ENCODE assay signal across 8 cellular contexts in the genomic region with DNA sequence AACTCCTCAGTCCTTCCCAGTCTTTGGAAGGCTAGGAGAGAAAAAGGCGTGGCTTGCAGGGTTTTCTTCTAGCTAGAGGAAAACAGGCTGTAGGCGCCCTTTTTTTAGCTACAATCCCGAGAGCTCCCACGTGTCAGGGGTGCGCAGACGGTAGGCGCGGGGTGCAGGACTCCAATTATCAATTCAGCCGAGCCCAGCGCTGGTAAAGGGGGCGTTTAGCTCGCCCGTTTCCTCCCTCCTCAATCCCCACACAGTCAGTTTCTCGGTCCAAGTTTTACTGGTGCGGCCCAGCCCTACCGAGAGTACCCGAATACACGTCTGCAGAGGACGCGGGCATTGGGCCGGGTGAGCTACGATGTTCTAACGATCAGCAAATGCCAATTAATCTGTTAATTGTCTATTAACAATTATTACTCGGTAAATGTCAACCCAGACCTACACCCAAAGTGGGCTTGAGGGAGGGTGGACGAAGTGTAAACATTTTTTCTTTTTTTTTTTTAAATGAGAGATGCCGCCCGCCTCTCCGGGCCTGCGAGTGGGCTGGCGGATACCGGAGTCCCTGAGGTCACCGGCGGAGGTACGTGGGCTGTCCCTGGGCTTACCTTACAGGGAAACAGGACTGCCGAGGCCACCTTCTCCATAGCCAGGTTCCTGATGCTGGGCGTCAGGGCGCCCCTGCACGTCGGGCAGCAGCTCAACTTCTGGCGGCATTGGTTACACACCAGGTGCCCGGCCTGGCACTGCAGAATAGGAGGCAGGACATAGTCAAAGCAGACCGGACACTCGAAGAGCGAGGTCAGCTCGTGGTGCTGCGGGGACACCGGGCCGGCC. TPM values are rescaled to one million over a fixed set of nuclear protein-coding genes. Genes with fewer than 3 reads are reported as not detected.
DNase-seq lines count a peak whose midpoint lies in the region; ATAC-seq and TF ChIP-seq lines count a peak whose summit lies in the region.

No MANE protein-coding gene starts in this region.

- no peaks in the 10 kb centered on the region for H3K36me3 ChIP-seq in HCT116 (ENCODE audit: control insufficient read depth in 1 of 2, insufficient read depth in 2 of 2, low read length in 2 of 2)
- H3K36me3 ChIP-seq in OCI-LY3 (replicated peaks; ENCODE audit: low read depth, low read length), result peaks cover 15% of the 10 kb centered on the region
- peaks cover 0 to 4% of the 10 kb centered on the region in 2 donors for H3K36me3 ChIP-seq in gastroesophageal sphincter
- no peaks in the 10 kb centered on the region for H3K36me3 ChIP-seq in neural progenitor cell

- no peak overlapping the region for H3K27ac Mint-ChIP-seq in neural progenitor cell

- RAD21 ChIA-PET in HCT116 (lab: Charles Lee; ENCODE audit: low non-redundant PET in 1 of 2, low total read pairs in 2 of 2, uncharacterized antibody in 2 of 2, unreplicated experiment in 2 of 2), result no interaction called here

- DNase-seq in AG08396 (ENCODE audit: low spot score) (peak; percentile 65), HCT116 (ENCODE audit: low read depth, low spot score) (no peak), neural progenitor cell (ENCODE audit: low spot score) (peak; percentile 79)
- peak; percentile 49 for DNase-seq in activated naive CD4-positive, alpha-beta T cell treated with anti-CD3 and anti-CD28 coated beads, Interleukin-2, amount 50 U/mL, for 16 hours

- H3K4me1 ChIP-seq in HCT116 (ENCODE audit: control insufficient read depth in 1 of 2, insufficient read depth in 2 of 2, low read length in 2 of 2), result peaks cover 31 to 54% of the 10 kb centered on the region in 2 experiments
- peaks cover 54% of the 10 kb centered on the region for H3K4me1 ChIP-seq in OCI-LY3 (ENCODE audit: low read length)
- H3K4me1 ChIP-seq in gastroesophageal sphincter, result peaks cover 0 to 57% (median 3%) of the 10 kb centered on the region in 3 donors
- H3K4me1 ChIP-seq in neural progenitor cell, result peaks cover 36% of the 10 kb centered on the region

- TF ChIP-seq CTCF in HCT116 (IDR thresholded peaks at IDR 0.05 in 2 of 3, conservative IDR thresholded peaks at IDR 0.05 in 1 of 3; ENCODE audit: borderline replicate concordance in 1 of 3, insufficient read depth in 1 of 3, low read depth in 2 of 3, low read length in 2 of 3) (no peak), OCI-LY3 (IDR thresholded peaks at IDR 0.05; ENCODE audit: low read depth, low read length) (no peak), gastroesophageal sphincter (IDR thresholded peaks at IDR 0.05) (peak in 1 of 4 experiments; percentile 2), neural progenitor cell (IDR thresholded peaks at IDR 0.05) (no peak)

- TF ChIP-seq EP300 in gastroesophageal sphincter (IDR thresholded peaks at IDR 0.05), result no peak

- H3K27ac ChIP-seq in HCT116 (ENCODE audit: low read depth, low read length), result peak overlapping the region; percentile 92
- peak overlapping the region; percentile 89; the same call in 1 of the 2 replicates for H3K27ac ChIP-seq in OCI-LY3 (ENCODE audit: low read length)
- H3K27ac ChIP-seq in gastroesophageal sphincter, result peak overlapping the region; percentile 96 to 99 (median 98)
- no peak overlapping the region for H3K27ac ChIP-seq in neural progenitor cell

- no TSS peak for BruUV-seq in HCT116 (replicated peaks; lab: Mats Ljungman, UMichigan)

- peak overlapping the region; percentile 94 for H3K4me3 Mint-ChIP-seq in neural progenitor cell

- H3K9me3 ChIP-seq in HCT116 (ENCODE audit: control insufficient read depth in 1 of 2, insufficient read depth in 1 of 2, low read depth in 1 of 2, low read length in 2 of 2) (no peaks in the 10 kb centered on the region), OCI-LY3 (ENCODE audit: insufficient read depth, low read length) (no peaks in the 10 kb centered on the region), gastroesophageal sphincter (no peaks in the 10 kb centered on the region), neural progenitor cell (ENCODE audit: low read depth) (no peaks in the 10 kb centered on the region)

- no peaks in the 10 kb centered on the region for H3K9me3 Mint-ChIP-seq in neural progenitor cell

- POLR2A ChIA-PET in HCT116 (lab: Charles Lee), result interaction anchor here (0.7 to 1.9 kb wide), 5 partner anchors 10 to 159 kb away, joined by 3 to 9 read pairs (median 4); partner anchors contain the start of genes ERICH6 and SELENOT

- CTCF ChIA-PET in HCT116 (lab: Charles Lee), result interaction anchor here (1.1 kb wide), 2 partner anchors 26 to 40 kb away, joined by 3 to 4 read pairs; no protein-coding TSS in a partner anchor

- H2AFZ ChIP-seq in HCT116 (ENCODE audit: low read depth, low read length, poor library complexity, severe bottlenecking), result no peak overlapping the region
- no peak overlapping the region for H2AFZ ChIP-seq in OCI-LY3 (ENCODE audit: low read depth, low read length)
- peak overlapping the region; percentile 60 for H2AFZ ChIP-seq in neural progenitor cell (replicated peaks)

- H4K20me1 ChIP-seq in HCT116 (ENCODE audit: insufficient read depth), result peaks cover 7% of the 10 kb centered on the region; the same call in 1 of the 2 replicates
- peaks cover 43% of the 10 kb centered on the region for H4K20me1 ChIP-seq in OCI-LY3 (ENCODE audit: insufficient read depth, low read length)
- H4K20me1 ChIP-seq in neural progenitor cell (ENCODE audit: low read depth), result no peaks in the 10 kb centered on the region

- peak; percentile 8; the same call in 1 of the 2 replicates for ATAC-seq in HCT116
- no peak for ATAC-seq in gastroesophageal sphincter
- no peak for ATAC-seq in HG03280 (IDR thresholded peaks at IDR 0.05; ENCODE audit: unreplicated experiment)
- ATAC-seq in GM19463 (IDR thresholded peaks at IDR 0.05; ENCODE audit: unreplicated experiment), result no peak

- H3K9me2 ChIP-seq in HCT116 (ENCODE audit: insufficient read depth), result no peaks in the 10 kb centered on the region

- H3K27me3 ChIP-seq in HCT116 (ENCODE audit: insufficient read depth, low read length), result no peaks in the 10 kb centered on the region
- H3K27me3 ChIP-seq in OCI-LY3 (ENCODE audit: low read depth, low read length), result peaks cover 6% of the 10 kb centered on the region
- H3K27me3 ChIP-seq in gastroesophageal sphincter, result no peaks in the 10 kb centered on the region
- H3K27me3 ChIP-seq in neural progenitor cell, result peaks cover 23% of the 10 kb centered on the region

- peaks cover 30% of the 10 kb centered on the region for H3K4me1 Mint-ChIP-seq in neural progenitor cell

- H3K79me2 ChIP-seq in HCT116 (ENCODE audit: insufficient read depth, low read length) (peaks cover 52% of the 10 kb centered on the region), OCI-LY3 (ENCODE audit: low read length) (peaks cover 58% of the 10 kb centered on the region), neural progenitor cell (ENCODE audit: low read depth) (peaks cover 25% of the 10 kb centered on the region)

- intact Hi-C loops in HCT116 (cut with micrococcal nuclease), result loop anchor here (5.0 kb wide), 2 partner anchors 160 to 215 kb away; partner anchors contain the start of genes EIF2A, SELENOT and SERP1

- H3K4me3 ChIP-seq in HCT116 (replicated peaks in 1 of 2; ENCODE audit: low read depth in 1 of 2, low read length in 2 of 2) (peak overlapping the region; percentile 72 to 91), OCI-LY3 (ENCODE audit: low read length) (peak overlapping the region; percentile 95), gastroesophageal sphincter (peak overlapping the region; percentile 73 to 96), neural progenitor cell (peak overlapping the region; percentile 58)

- WGBS in gastroesophageal sphincter (ENCODE audit: low coverage in 1 of 2), 2 donors, result 0% methylated on average over 16 to 28 of the region's 48 CpGs

- H3K4me2 ChIP-seq in HCT116 (ENCODE audit: low read length) (peak overlapping the region; percentile 95), OCI-LY3 (ENCODE audit: low read length) (peak overlapping the region; percentile 91), neural progenitor cell (peak overlapping the region; percentile 75)

- TF ChIP-seq POLR2A in HCT116 (IDR thresholded peaks at IDR 0.05; ENCODE audit: borderline replicate concordance, extremely low read depth, insufficient read depth, insufficient read length) (peak; percentile 36), gastroesophageal sphincter (IDR thresholded peaks at IDR 0.05) (no peak)

- H3K36me3 Mint-ChIP-seq in neural progenitor cell, result peaks cover 1% of the 10 kb centered on the region

- no peak for TF ChIP-seq RAD21 in HCT116 (IDR thresholded peaks at IDR 0.05; ENCODE audit: low read depth)

- H3K9ac ChIP-seq in HCT116 (ENCODE audit: low read length), result peak overlapping the region; percentile 88
- peak overlapping the region; percentile 96 for H3K9ac ChIP-seq in OCI-LY3 (ENCODE audit: low read length)
- no peak overlapping the region for H3K9ac ChIP-seq in neural progenitor cell

- H3K27me3 Mint-ChIP-seq in neural progenitor cell (ENCODE audit: insufficient read depth, low read depth), result peaks cover 20% of the 10 kb centered on the region

- H3F3A ChIP-seq in neural progenitor cell (ENCODE audit: low read depth), result peaks cover 22% of the 10 kb centered on the region

TF ChIP-seq in HCT116, 20 proteins besides CTCF, POLR2A, EP300 and RAD21:
- TF ChIP-seq JUND (IDR thresholded peaks at IDR 0.05) (no peak), POLR2AphosphoS5 (IDR thresholded peaks at IDR 0.05; ENCODE audit: low read depth, low read length) (peak; percentile 39; the same call in 1 of the 2 replicates), SIN3A (IDR thresholded peaks at IDR 0.05; ENCODE audit: low read depth) (peak; percentile 40; the same call in 1 of the 2 replicates)
- TF ChIP-seq, protein P1, sequence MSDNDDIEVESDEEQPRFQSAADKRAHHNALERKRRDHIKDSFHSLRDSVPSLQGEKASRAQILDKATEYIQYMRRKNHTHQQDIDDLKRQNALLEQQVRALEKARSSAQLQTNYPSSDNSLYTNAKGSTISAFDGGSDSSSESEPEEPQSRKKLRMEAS (IDR thresholded peaks at IDR 0.05), result peak; percentile 75

RNA-seq across cellular contexts. Expression of gene SIAH2, which starts 0.9 kb away (rescaled TPM):
- total RNA-seq in HCT116 (2021; ENCODE audit: unreplicated experiment), result 39.9 TPM
- 46.6 and 62.1 TPM in 2 replicates for polyA plus RNA-seq in HCT116 (2012)
- 10 to 100 TPM; 26.0 to 36.1 (median 28.5) TPM for total RNA-seq in gastroesophageal sphincter
- total RNA-seq in neural progenitor cell (ENCODE audit: low replicate concordance), result 14.6 TPM in 2 replicates

RNA-seq across cellular contexts. Expression of gene ERICH6, which starts 58.3 kb away (rescaled TPM):
- total RNA-seq in HCT116 (2021; ENCODE audit: unreplicated experiment) (not detected), gastroesophageal sphincter (not detected), neural progenitor cell (ENCODE audit: low replicate concordance) (0.28 TPM in 1 of 2 replicates, not detected in the other)
- not detected in 2 replicates for polyA plus RNA-seq in HCT116 (2012)
